24 cellular contexts compared by ENCODE assay signal in the genomic region with DNA sequence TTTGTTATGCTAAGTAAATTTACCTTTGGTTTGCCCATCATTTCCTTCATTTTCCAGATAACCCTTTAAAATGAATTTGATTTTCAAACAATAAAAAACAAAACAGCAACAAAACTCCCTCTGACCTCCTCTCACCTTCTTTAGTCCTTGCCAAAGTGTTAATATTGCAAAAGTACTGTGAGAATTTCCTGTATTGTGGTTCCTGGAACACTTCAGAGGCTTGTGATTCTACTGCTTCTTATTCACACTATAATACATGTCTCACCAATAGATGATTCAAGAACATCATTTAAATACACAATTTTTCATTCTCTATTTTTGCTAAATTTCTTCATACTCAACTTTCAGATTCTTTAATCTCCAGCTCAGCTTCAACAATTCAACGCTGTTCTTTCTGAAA.
DNase-seq lines count a peak whose midpoint lies in the region; ATAC-seq lines count a peak whose summit lies in the region.
"Had no signal": no experiment of that assay in that cellular context is flagged by ENCODE, and none has a peak within 500 bp of the region (broad histone marks: within the 10 kb centered on the region; RNA-seq: fewer than 3 reads in every experiment).

A gene with protein sequence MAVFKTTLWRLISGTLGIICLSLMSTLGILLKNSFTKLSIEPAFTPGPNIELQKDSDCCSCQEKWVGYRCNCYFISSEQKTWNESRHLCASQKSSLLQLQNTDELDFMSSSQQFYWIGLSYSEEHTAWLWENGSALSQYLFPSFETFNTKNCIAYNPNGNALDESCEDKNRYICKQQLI (plus strand): TSS at position 241 of the 400 bp plus-strand sequence. CDS start 208 bp downstream, outside the sequence.

- peak within 1 kb of the TSS; percentile 81 for H3K4me3 Mint-ChIP-seq in stimulated activated naive CD8-positive, alpha-beta T cell treated with anti-CD3 and anti-CD28 coated beads, Interleukin-15, Interleukin-2, amounts not matched to agents 100 ng/mL and 50 ng/mL, for 24 hours
- H3K4me3 Mint-ChIP-seq: neural crest cell had no signal

- H3K4me1 Mint-ChIP-seq in stimulated activated naive CD8-positive, alpha-beta T cell treated with anti-CD3 and anti-CD28 coated beads, Interleukin-15, Interleukin-2, amounts not matched to agents 100 ng/mL and 50 ng/mL, for 24 hours (ENCODE audit: low read depth): peaks cover 49% of the 10 kb centered on the region
- H3K4me1 Mint-ChIP-seq: neural crest cell had no signal

- H3K27me3 Mint-ChIP-seq in stimulated activated naive CD8-positive, alpha-beta T cell treated with anti-CD3 and anti-CD28 coated beads, Interleukin-15, Interleukin-2, amounts not matched to agents 100 ng/mL and 50 ng/mL, for 24 hours: peaks cover 3% of the 10 kb centered on the region

- peak within 1 kb of the TSS; percentile 83 for H3K27ac Mint-ChIP-seq in stimulated activated naive CD8-positive, alpha-beta T cell treated with anti-CD3 and anti-CD28 coated beads, Interleukin-15, Interleukin-2, amounts not matched to agents 100 ng/mL and 50 ng/mL, for 24 hours

- no peak for DNase-seq in stimulated activated naive CD8-positive, alpha-beta T cell treated with anti-CD3 and anti-CD28 coated beads, Interleukin-15, Interleukin-2, amounts not matched to agents 100 U/mL and 50 U/mL, for 24 hours
- peak; percentile 41 for DNase-seq in amniotic epithelial cell (ENCODE audit: low read depth)
- DNase-seq in iris pigment epithelial cell (ENCODE audit: low read depth): peak; percentile 83
- DNase-seq in germinal center (ENCODE audit: low spot score): no peak
- no peak for DNase-seq in SKM-1 treated with dmso at 0.1 percent for 144 hours (lab: John Stamatoyannopoulos, UW; ENCODE audit: unreplicated experiment)
- no peak for DNase-seq in DMS 273 treated with DMSO at 0.1 percent for 48 hours (lab: John Stamatoyannopoulos, UW)
- DNase-seq: activated CD4-positive, alpha-beta T cell treated with anti-CD3 and anti-CD28 coated beads for 4 hours; activated effector memory CD4-positive, alpha-beta T cell treated with Interleukin-2 at 50 U/mL for 16 hours; amniotic stem cell; Calu3; cortex of kidney; DND-41; islet precursor cell; NCI-H1105 treated with DMSO at 0.1 percent for 48 hours; NCI-H1930; NCI-H526; pancreas; Peyer's patch; SHP77 treated with DMSO at 0.1 percent for 48 hours; T-helper 9 cell had no signal

- peaks cover 4% of the 10 kb centered on the region for H3K9me3 Mint-ChIP-seq in stimulated activated naive CD8-positive, alpha-beta T cell treated with anti-CD3 and anti-CD28 coated beads, Interleukin-15, Interleukin-2, amounts not matched to agents 100 ng/mL and 50 ng/mL, for 24 hours
- H3K9me3 Mint-ChIP-seq: neural crest cell had no signal

- no peak for ATAC-seq in stimulated activated naive CD8-positive, alpha-beta T cell treated with anti-CD3 and anti-CD28 coated beads, Interleukin-15, Interleukin-2, amounts not matched to agents 100 U/mL and 50 U/mL, for 24 hours
- no peak for ATAC-seq in GM18909 (IDR thresholded peaks at IDR 0.05; ENCODE audit: poor library complexity, unreplicated experiment)
- ATAC-seq: K562, pancreas had no signal

- peaks cover 11% of the 10 kb centered on the region for H3K36me3 Mint-ChIP-seq in stimulated activated naive CD8-positive, alpha-beta T cell treated with anti-CD3 and anti-CD28 coated beads, Interleukin-15, Interleukin-2, amounts not matched to agents 100 ng/mL and 50 ng/mL, for 24 hours (ENCODE audit: low read depth)

Comparison
In these comparisons a context has a peak if more than half of its experiments do, and no peak if none do; other contexts are left out.
1. DNase-seq: peak in amniotic epithelial cell (single experiment) and iris pigment epithelial cell (single experiment); none in stimulated activated naive CD8-positive, alpha-beta T cell treated with anti-CD3 and anti-CD28 coated beads, Interleukin-15, Interleukin-2, amounts not matched to agents 100 U/mL and 50 U/mL, for 24 hours (single experiment), germinal center (single experiment), SKM-1 treated with dmso at 0.1 percent for 144 hours (single experiment) and DMS 273 treated with DMSO at 0.1 percent for 48 hours (single experiment).